In the genomic region with DNA sequence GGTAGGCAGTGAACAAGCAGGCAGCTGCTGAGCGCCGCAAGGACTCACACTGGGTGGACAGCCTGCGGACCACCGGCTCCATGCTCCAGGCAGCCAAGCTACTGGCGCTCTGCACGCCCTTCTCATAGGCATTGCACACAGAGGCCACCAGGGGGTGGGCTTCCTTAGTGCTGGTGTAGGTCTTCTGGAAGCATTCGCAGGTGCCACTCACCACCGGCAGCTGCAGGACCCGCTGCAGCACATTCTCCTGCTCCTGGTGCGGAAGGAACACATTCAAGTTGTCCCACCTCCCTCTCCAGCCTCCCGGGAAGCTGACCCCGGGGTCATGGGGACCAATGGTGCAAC, we compare ENCODE assay signal across 7 cellular contexts. TPM values are rescaled to one million over a fixed set of nuclear protein-coding genes. Genes with fewer than 3 reads are reported as not detected.
DNase-seq lines count a peak whose midpoint lies in the region; ATAC-seq and TF ChIP-seq lines count a peak whose summit lies in the region.

No MANE protein-coding gene starts in this region.

- H3K27me3 Mint-ChIP-seq in mesothelial cell of epicardium (ENCODE audit: low read depth): no peaks in the 10 kb centered on the region

- peaks cover 14% of the 10 kb centered on the region for H3K4me1 Mint-ChIP-seq in mesothelial cell of epicardium

- DNase-seq in ELR (ENCODE audit: low read depth): peak; percentile 24
- peak in 1 of 2 experiments; percentile 45 for DNase-seq in HL-60 (ENCODE audit: low read depth in 1 of 2, low spot score in 1 of 2)
- peak; percentile 22 for DNase-seq in amniotic epithelial cell (ENCODE audit: low read depth)
- no peak for DNase-seq in mesothelial cell of epicardium (ENCODE audit: low spot score in 2 of 2, unreplicated experiment in 2 of 2)
- DNase-seq in hypothalamus (lab: John Stamatoyannopoulos, UW): no peak
- no peak for DNase-seq in OCI-M2 (lab: John Stamatoyannopoulos, UW; ENCODE audit: unreplicated experiment)

- no peak for ATAC-seq in HG03520 (IDR thresholded peaks at IDR 0.05; ENCODE audit: unreplicated experiment)

- H3K4me3 Mint-ChIP-seq in mesothelial cell of epicardium: no peak overlapping the region

- H3K27me3 ChIP-seq in HL-60 (ENCODE audit: insufficient read depth, poor library complexity, severe bottlenecking): no peaks in the 10 kb centered on the region

- no peak overlapping the region for H3K4me3 ChIP-seq in HL-60 (replicated peaks; ENCODE audit: insufficient read depth, low read length)

- no peak overlapping the region for H3K27ac Mint-ChIP-seq in mesothelial cell of epicardium

- no peaks in the 10 kb centered on the region for H3K9me3 Mint-ChIP-seq in mesothelial cell of epicardium

- H3K27ac ChIP-seq in HL-60 (replicated peaks): no peak overlapping the region

- peak; percentile 57 for TF ChIP-seq CTCF in HL-60 (IDR thresholded peaks at IDR 0.05; ENCODE audit: insufficient read depth, low read length)
- peak; percentile 25 for TF ChIP-seq CTCF in mesothelial cell of epicardium (IDR thresholded peaks at IDR 0.05; ENCODE audit: unreplicated experiment)

- no peaks in the 10 kb centered on the region for H3K36me3 Mint-ChIP-seq in mesothelial cell of epicardium

RNA-seq across cellular contexts. Expression of a gene that starts 6.0 kb away (rescaled TPM):
- 0.27 to 0.58 TPM (median 0.31 TPM) in 3 replicates for total RNA-seq in mesothelial cell of epicardium

RNA-seq across cellular contexts. Expression of a gene that starts 17.4 kb away (rescaled TPM):
- 6.3 to 7.3 TPM (median 6.5 TPM) in 3 replicates for total RNA-seq in mesothelial cell of epicardium

RNA-seq across cellular contexts. Expression of a gene that starts 17.5 kb away (rescaled TPM):
- 0.34 to 0.54 TPM (median 0.40 TPM) in 3 replicates for total RNA-seq in mesothelial cell of epicardium

RNA-seq across cellular contexts. Expression of a gene that starts 17.9 kb away (rescaled TPM):
- total RNA-seq in mesothelial cell of epicardium: 26.5 to 30.1 TPM (median 26.6 TPM) in 3 replicates

Comparison
In these comparisons a context has a peak if more than half of its experiments do, and no peak if none do; other contexts are left out.
1. DNase-seq: peak in ELR (single experiment) and amniotic epithelial cell (single experiment); none in mesothelial cell of epicardium (0 of 2), hypothalamus (0 of 51) and OCI-M2 (single experiment).